Comparison of ENCODE assay signal across 9 cellular contexts in the genomic region with DNA sequence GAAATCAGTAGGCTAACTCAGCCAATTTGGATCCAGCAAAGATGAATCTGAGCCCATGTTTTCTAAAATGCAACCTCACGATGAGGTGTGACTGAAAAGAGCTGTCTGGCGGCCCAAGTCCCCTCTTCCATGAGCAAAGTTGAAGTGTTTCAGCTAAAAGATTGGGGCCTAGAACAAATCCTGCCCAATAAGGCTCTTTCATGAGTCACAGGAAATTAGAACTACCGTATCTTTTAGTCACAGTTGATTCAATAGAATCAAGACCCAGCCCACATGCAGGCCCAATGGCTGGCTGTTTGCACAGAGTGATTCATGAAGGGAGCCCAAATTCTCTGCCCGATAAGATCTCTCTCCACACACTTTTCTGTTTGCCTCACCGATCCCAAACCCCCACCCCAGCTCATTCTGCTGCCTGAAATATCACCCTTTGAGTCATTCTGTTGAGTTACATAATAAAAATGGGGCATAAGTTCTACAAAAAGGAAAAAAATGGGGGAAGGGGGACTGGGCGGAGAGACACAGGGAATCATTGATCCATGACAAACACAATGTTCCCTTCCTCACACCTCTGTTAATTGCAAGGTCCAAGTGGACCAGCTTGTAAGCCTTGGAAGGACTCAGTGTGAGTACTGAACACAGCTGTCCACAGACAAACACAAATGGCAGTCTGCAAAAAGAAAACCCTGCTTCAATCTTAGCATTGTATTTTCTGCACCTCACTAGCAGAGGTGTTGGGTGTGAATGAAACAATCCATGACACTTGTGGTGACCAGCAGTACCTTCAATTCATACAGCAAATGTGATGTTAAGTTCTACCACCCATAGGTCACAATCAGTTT. TPM values are rescaled to one million over a fixed set of nuclear protein-coding genes. Genes with fewer than 3 reads are reported as not detected.
DNase-seq lines count a peak whose midpoint lies in the region; ATAC-seq and TF ChIP-seq lines count a peak whose summit lies in the region.
"Had no signal": no experiment of that assay in that cellular context is flagged by ENCODE, and none has a peak within 500 bp of the region (broad histone marks: within the 10 kb centered on the region; RNA-seq: fewer than 3 reads in every experiment).

No MANE protein-coding gene starts in this region.

- H3K4me3 ChIP-seq in Panc1 (ENCODE audit: low read depth in 2 of 2, low read length in 2 of 2) (no peak overlapping the region), fibroblast of lung (replicated peaks in 1 of 4; ENCODE audit: control extremely low read depth in 1 of 4, insufficient read depth in 1 of 4, low read depth in 3 of 4, low read length in 4 of 4) (no peak overlapping the region), stomach (no peak overlapping the region)
- no peak overlapping the region for H3K4me3 ChIP-seq in CD8-positive, alpha-beta T cell (ENCODE audit: low read depth, low read length)

- H3K36me3 ChIP-seq in Panc1 (ENCODE audit: control insufficient read depth, insufficient read depth, low read length) (no peaks in the 10 kb centered on the region), fibroblast of lung (ENCODE audit: control insufficient read depth, insufficient read depth, low read length) (no peaks in the 10 kb centered on the region), stomach (no peaks in the 10 kb centered on the region)
- no peaks in the 10 kb centered on the region for H3K36me3 ChIP-seq in CD8-positive, alpha-beta T cell (ENCODE audit: insufficient read depth, low read length)

- no peaks in the 10 kb centered on the region for H3K79me2 ChIP-seq in fibroblast of lung (ENCODE audit: control insufficient read depth, insufficient read depth, low read length)

- H3K27ac Mint-ChIP-seq in activated CD4-positive, alpha-beta memory T cell treated with anti-CD3 and anti-CD28 coated beads for 36 hours = no peak overlapping the region
- no peak overlapping the region for H3K27ac Mint-ChIP-seq in activated CD4-positive, alpha-beta memory T cell treated with anti-CD3 and anti-CD28 coated beads, Interleukin-2, amount 10 ng/mL, durations not matched to agents 7 days and 5 days
- H3K27ac Mint-ChIP-seq in CD8-positive, alpha-beta T cell = no peak overlapping the region

- TF ChIP-seq POLR2A in stomach (IDR thresholded peaks at IDR 0.05) = no peak

- POLR2A ChIA-PET in activated CD4-positive, alpha-beta memory T cell treated with anti-CD3 and anti-CD28 coated beads for 36 hours (lab: Charles Lee) = no interaction called here
- POLR2A ChIA-PET in activated CD4-positive, alpha-beta memory T cell treated with anti-CD3 and anti-CD28 coated beads, Interleukin-2, amount 10 ng/mL, durations not matched to agents 7 days and 5 days (lab: Charles Lee) = no interaction called here
- POLR2A ChIA-PET in Panc1 (lab: Charles Lee) = interaction anchor here (0.6 kb wide), 1 partner anchor 29 kb away, joined by 3 read pairs; no protein-coding TSS in a partner anchor
- POLR2A ChIA-PET in CD8-positive, alpha-beta T cell (lab: Charles Lee) = no interaction called here

- peak overlapping the region; percentile 92 for H3K27ac ChIP-seq in Panc1 (ENCODE audit: low read length)
- peak overlapping the region; percentile 83 for H3K27ac ChIP-seq in fibroblast of lung (ENCODE audit: insufficient read depth, low read length)
- peak overlapping the region; percentile 37 to 69 (median 46) for H3K27ac ChIP-seq in stomach
- H3K27ac ChIP-seq in CD8-positive, alpha-beta T cell (ENCODE audit: low read depth, low read length) = no peak overlapping the region

- H3K27me3 ChIP-seq in Panc1 (ENCODE audit: control insufficient read depth, insufficient read depth, low read length) (no peaks in the 10 kb centered on the region), fibroblast of lung (ENCODE audit: control insufficient read depth, insufficient read depth, low read length) (no peaks in the 10 kb centered on the region), stomach (no peaks in the 10 kb centered on the region)
- H3K27me3 ChIP-seq in CD8-positive, alpha-beta T cell (ENCODE audit: insufficient read depth, low read length) = no peaks in the 10 kb centered on the region

- in situ Hi-C loops in Panc1 (cut with HindIII; ENCODE audit: low pct_unique_long_range_greater_than_20kb, low sequenced_read_pairs) = no loop called here

- no peak overlapping the region for H3K4me3 Mint-ChIP-seq in activated CD4-positive, alpha-beta memory T cell treated with anti-CD3 and anti-CD28 coated beads for 36 hours
- no peak overlapping the region for H3K4me3 Mint-ChIP-seq in activated CD4-positive, alpha-beta memory T cell treated with anti-CD3 and anti-CD28 coated beads, Interleukin-2, amount 10 ng/mL, durations not matched to agents 7 days and 5 days
- no peak overlapping the region for H3K4me3 Mint-ChIP-seq in CD8-positive, alpha-beta T cell

- H3K4me1 Mint-ChIP-seq in activated CD4-positive, alpha-beta memory T cell treated with anti-CD3 and anti-CD28 coated beads for 36 hours (ENCODE audit: low read depth) = no peaks in the 10 kb centered on the region
- H3K4me1 Mint-ChIP-seq in activated CD4-positive, alpha-beta memory T cell treated with anti-CD3 and anti-CD28 coated beads, Interleukin-2, amount 10 ng/mL, durations not matched to agents 7 days and 5 days = no peaks in the 10 kb centered on the region
- no peaks in the 10 kb centered on the region for H3K4me1 Mint-ChIP-seq in CD8-positive, alpha-beta T cell (ENCODE audit: low read depth)

- H3K27me3 Mint-ChIP-seq in activated CD4-positive, alpha-beta memory T cell treated with anti-CD3 and anti-CD28 coated beads for 36 hours = peaks cover 22% of the 10 kb centered on the region
- H3K27me3 Mint-ChIP-seq in activated CD4-positive, alpha-beta memory T cell treated with anti-CD3 and anti-CD28 coated beads, Interleukin-2, amount 10 ng/mL, durations not matched to agents 7 days and 5 days = peaks cover 31% of the 10 kb centered on the region
- H3K27me3 Mint-ChIP-seq in CD8-positive, alpha-beta T cell (ENCODE audit: low read depth) = peaks cover 30% of the 10 kb centered on the region

- H3K4me1 ChIP-seq in Panc1 (ENCODE audit: control insufficient read depth, insufficient read depth, low read length) (peaks cover 54% of the 10 kb centered on the region), fibroblast of lung (ENCODE audit: control insufficient read depth, extremely low read depth, insufficient read depth, low read length) (peaks cover 43% of the 10 kb centered on the region), stomach (peaks cover 18 to 55% (median 38%) of the 10 kb centered on the region in 4 donors)
- H3K4me1 ChIP-seq in CD8-positive, alpha-beta T cell (ENCODE audit: insufficient read depth, low read length) = no peaks in the 10 kb centered on the region

- 46 to 59% (median 57%) methylated on average over 6 of the region's 6 CpGs for WGBS in stomach, 5 donors

- peak; percentile 12 for DNase-seq in activated CD4-positive, alpha-beta memory T cell treated with anti-CD3 and anti-CD28 coated beads for 36 hours
- no peak for DNase-seq in activated CD4-positive, alpha-beta memory T cell treated with anti-CD3 and anti-CD28 coated beads, Interleukin-2, amount 10 ng/mL, durations not matched to agents 7 days and 5 days
- peak; percentile 91 for DNase-seq in Panc1 (ENCODE audit: low read depth, low spot score)
- DNase-seq in fibroblast of lung (ENCODE audit: low read depth in 2 of 2) = peak; percentile 96 to 98
- peak; percentile 66 for DNase-seq in stomach
- DNase-seq in CD8-positive, alpha-beta T cell = no peak
- DNase-seq in NCI-H2029 (lab: John Stamatoyannopoulos, UW) = no peak
- DNase-seq: NCI-H510A treated with DMSO at 0.1 percent for 48 hours had no signal

- no peaks in the 10 kb centered on the region for H4K20me1 ChIP-seq in fibroblast of lung (ENCODE audit: control insufficient read depth, extremely low read depth, insufficient read depth, low read length)

- H3K9me3 ChIP-seq in Panc1 (ENCODE audit: control insufficient read depth, insufficient read depth, low read depth, low read length) (peaks cover 6% of the 10 kb centered on the region; the same call in 1 of the 2 replicates), fibroblast of lung (ENCODE audit: control insufficient read depth, insufficient read depth, low read depth, low read length) (no peaks in the 10 kb centered on the region), stomach (no peaks in the 10 kb centered on the region)
- no peaks in the 10 kb centered on the region for H3K9me3 ChIP-seq in CD8-positive, alpha-beta T cell (ENCODE audit: low read length)

- H3K36me3 Mint-ChIP-seq in activated CD4-positive, alpha-beta memory T cell treated with anti-CD3 and anti-CD28 coated beads for 36 hours = peaks cover 1% of the 10 kb centered on the region
- H3K36me3 Mint-ChIP-seq in activated CD4-positive, alpha-beta memory T cell treated with anti-CD3 and anti-CD28 coated beads, Interleukin-2, amount 10 ng/mL, durations not matched to agents 7 days and 5 days (ENCODE audit: low read depth) = no peaks in the 10 kb centered on the region
- no peaks in the 10 kb centered on the region for H3K36me3 Mint-ChIP-seq in CD8-positive, alpha-beta T cell

- H2AFZ ChIP-seq in fibroblast of lung (ENCODE audit: low read length) = no peak overlapping the region

- peak overlapping the region; percentile 30 for H3K4me2 ChIP-seq in fibroblast of lung (ENCODE audit: extremely low read depth, insufficient read depth, low read length)

- TF ChIP-seq CTCF in Panc1 (IDR thresholded peaks at IDR 0.05) (no peak), fibroblast of lung (conservative IDR thresholded peaks at IDR 0.05 in 1 of 2, IDR thresholded peaks at IDR 0.05 in 1 of 2; ENCODE audit: low read depth in 1 of 2, low read length in 2 of 2) (no peak), stomach (IDR thresholded peaks at IDR 0.05) (no peak)
- no peak for TF ChIP-seq CTCF in CD8-positive, alpha-beta T cell (IDR thresholded peaks at IDR 0.05)

- TF ChIP-seq EP300 in stomach (IDR thresholded peaks at IDR 0.05) = no peak

- peaks cover 9% of the 10 kb centered on the region for H3K9me3 Mint-ChIP-seq in activated CD4-positive, alpha-beta memory T cell treated with anti-CD3 and anti-CD28 coated beads for 36 hours
- H3K9me3 Mint-ChIP-seq in activated CD4-positive, alpha-beta memory T cell treated with anti-CD3 and anti-CD28 coated beads, Interleukin-2, amount 10 ng/mL, durations not matched to agents 7 days and 5 days = peaks cover 5% of the 10 kb centered on the region
- peaks cover 10% of the 10 kb centered on the region for H3K9me3 Mint-ChIP-seq in CD8-positive, alpha-beta T cell

- CTCF ChIA-PET in activated CD4-positive, alpha-beta memory T cell treated with anti-CD3 and anti-CD28 coated beads for 36 hours (lab: Charles Lee) = no interaction called here
- CTCF ChIA-PET in activated CD4-positive, alpha-beta memory T cell treated with anti-CD3 and anti-CD28 coated beads, Interleukin-2, amount 10 ng/mL, durations not matched to agents 7 days and 5 days (lab: Charles Lee) = no interaction called here
- CTCF ChIA-PET in Panc1 (lab: Charles Lee) = interaction anchor here (1.1 kb wide), 1 partner anchor 11 kb away, joined by 5 read pairs; no protein-coding TSS in a partner anchor
- CTCF ChIA-PET in CD8-positive, alpha-beta T cell (lab: Charles Lee) = no interaction called here

- no TSS peak for BruUV-seq in Panc1 (replicated peaks; lab: Mats Ljungman, UMichigan)

- intact Hi-C loops in activated CD4-positive, alpha-beta memory T cell treated with anti-CD3 and anti-CD28 coated beads for 36 hours (cut with micrococcal nuclease) = no loop called here
- intact Hi-C loops in Panc1 (cut with micrococcal nuclease; ENCODE audit: unreplicated experiment) = no loop called here
- intact Hi-C loops in stomach (cut with DNase I; ENCODE audit: low total_unique reads) = no loop called here
- intact Hi-C loops in CD8-positive, alpha-beta T cell (cut with DNase I, micrococcal nuclease) = no loop called here

- no peak overlapping the region for H3K9ac ChIP-seq in fibroblast of lung (ENCODE audit: insufficient read depth, low read length)

- ATAC-seq in Panc1 = peak; percentile 93
- no peak for ATAC-seq in GM21447 (IDR thresholded peaks at IDR 0.05; ENCODE audit: unreplicated experiment)
- no peak for ATAC-seq in CD8-positive, alpha-beta T cell

RNA-seq across cellular contexts. Expression of a gene that starts 13.8 kb away (rescaled TPM):
- total RNA-seq in activated CD4-positive, alpha-beta memory T cell treated with anti-CD3 and anti-CD28 coated beads for 36 hours = not detected
- not detected for total RNA-seq in activated CD4-positive, alpha-beta memory T cell treated with anti-CD3 and anti-CD28 coated beads, Interleukin-2, amount 10 ng/mL, durations not matched to agents 7 days and 5 days
- total RNA-seq in Panc1 (2021; ENCODE audit: unreplicated experiment) (11.7 TPM), fibroblast of lung (2.0 and 2.1 TPM in 2 replicates), stomach (10 to 100 TPM in 4 of 5 donors, not detected in 1; 13.4 to 97.7 (median 38.2) TPM)
- polyA plus RNA-seq in Panc1 (2012; ENCODE audit: insufficient read length) = 8.6 TPM
- polyA plus RNA-seq in fibroblast of lung (1.8 and 1.9 TPM in 2 replicates), stomach (10 to 100 TPM; 11.7 to 95.6 (median 17.4) TPM)
- 1.6 and 2.4 TPM in 2 replicates for polyA plus RNA-seq in fibroblast of lung (2012)
- polyA minus RNA-seq in fibroblast of lung (ENCODE audit: low replicate concordance) = 0.37 and 1.1 TPM in 2 replicates
- not detected for total RNA-seq in CD8-positive, alpha-beta T cell

Comparison
In these comparisons a context has a peak if more than half of its experiments do, and no peak if none do; other contexts are left out.
1. DNase-seq: peak in activated CD4-positive, alpha-beta memory T cell treated with anti-CD3 and anti-CD28 coated beads for 36 hours (single experiment), Panc1 (single experiment), fibroblast of lung (2 of 2) and stomach (single experiment); none in activated CD4-positive, alpha-beta memory T cell treated with anti-CD3 and anti-CD28 coated beads, Interleukin-2, amount 10 ng/mL, durations not matched to agents 7 days and 5 days (single experiment), CD8-positive, alpha-beta T cell (0 of 7) and NCI-H2029 (single experiment).